ENCODE assay signal across 20 cellular contexts in the genomic region with DNA sequence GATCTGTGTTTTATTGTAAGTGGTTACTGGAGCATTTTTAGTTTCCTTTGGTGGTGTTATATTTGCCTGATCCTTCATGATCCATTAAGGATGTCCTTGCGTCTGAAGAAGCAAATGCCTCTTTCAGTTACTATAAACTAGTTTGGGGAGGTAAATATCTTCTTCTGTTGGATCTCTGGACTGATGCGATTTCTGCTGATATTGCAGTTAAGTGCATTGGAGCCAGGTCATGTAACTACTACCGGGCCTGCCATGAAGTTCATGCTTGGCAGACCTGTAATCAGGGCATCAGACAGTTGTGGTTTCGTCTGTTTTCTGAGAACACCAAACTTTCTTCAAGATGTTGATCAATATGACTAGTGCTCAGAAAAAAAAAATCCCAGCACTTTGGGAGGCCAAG.
"Had no signal": no experiment of that assay in that cellular context is flagged by ENCODE, and none has a peak within 500 bp of the region (broad histone marks: within the 10 kb centered on the region; RNA-seq: fewer than 3 reads in every experiment).

No MANE protein-coding gene starts in this region.

- ATAC-seq: effector memory CD8-positive, alpha-beta T cell; foreskin keratinocyte had no signal

- H3K4me3 ChIP-seq: left ventricle myocardium inferior, lung, sigmoid colon, skin epidermis, suprapubic skin, thyroid gland, upper lobe of left lung, uterus had no signal

- H3K4me1 ChIP-seq: foreskin keratinocyte, left ventricle myocardium inferior, sigmoid colon, suprapubic skin, thyroid gland, upper lobe of left lung, uterus had no signal

- H3K4me3 Mint-ChIP-seq: dendritic cell treated with granulocyte-macrophage colony-stimulating factor and Interleukin-4, amounts not matched to agents 40 ng/mL and 50 ng/mL, for 4 days; immature natural killer cell had no signal

- H3K27me3 Mint-ChIP-seq: dendritic cell treated with granulocyte-macrophage colony-stimulating factor and Interleukin-4, amounts not matched to agents 40 ng/mL and 50 ng/mL, for 4 days; effector memory CD8-positive, alpha-beta T cell; naive B cell had no signal

- H3K27ac ChIP-seq: foreskin keratinocyte, left ventricle myocardium inferior, neutrophil, sigmoid colon, skin epidermis, suprapubic skin, thyroid gland, upper lobe of left lung, uterus had no signal

- DNase-seq: effector memory CD8-positive, alpha-beta T cell; erythroblast; foreskin keratinocyte; immature natural killer cell; left ventricle myocardium inferior; mesenchymal stem cell; midbrain; naive B cell; sigmoid colon; stimulated activated CD4-positive, alpha-beta T cell treated with anti-CD3 and anti-CD28 coated beads, Interleukin-2, amount 100 ng/mL, for 24 hours; stimulated activated CD4-positive, alpha-beta T cell treated with anti-CD3 and anti-CD28 coated beads, Interleukin-4, amount 100 ng/mL, for 4 hours; stimulated activated naive CD4-positive, alpha-beta T cell treated with Interleukin-2 at 50 U/mL for 16 hours; thyroid gland; upper lobe of left lung; uterus had no signal

- H3K27me3 ChIP-seq: foreskin keratinocyte, neutrophil, sigmoid colon, suprapubic skin, thyroid gland, upper lobe of left lung, uterus had no signal

- H3K4me1 Mint-ChIP-seq: naive B cell had no signal

- H3K9me3 ChIP-seq: thyroid gland had no signal

- H3K27ac Mint-ChIP-seq: dendritic cell treated with granulocyte-macrophage colony-stimulating factor and Interleukin-4, amounts not matched to agents 40 ng/mL and 50 ng/mL, for 4 days; effector memory CD8-positive, alpha-beta T cell; immature natural killer cell; naive B cell had no signal

- H3K36me3 ChIP-seq: neutrophil, thyroid gland, uterus had no signal
